Comparison of ENCODE assay signal across 8 cellular contexts in genomic region chr7:151520419-151521229, GRCh38. TPM values are rescaled to one million over a fixed set of nuclear protein-coding genes. Genes with fewer than 3 reads are reported as not detected.
DNase-seq lines count a peak whose midpoint lies in the region; ATAC-seq, FAIRE-seq and TF ChIP-seq lines count a peak whose summit lies in the region.

No MANE protein-coding gene starts in this region.

- peak overlapping the region; percentile 48; the same call in 1 of the 2 replicates for H2AK5ac ChIP-seq in H1 (ENCODE audit: low read depth, low read length)

- peak overlapping the region; percentile 29 for H2BK120ac ChIP-seq in H1 (replicated peaks; ENCODE audit: low read depth, low read length)

- peak overlapping the region; percentile 95 for H3K4me3 Mint-ChIP-seq in activated CD8-positive, alpha-beta T cell treated with anti-CD3 and anti-CD28 coated beads for 36 hours
- peak overlapping the region; percentile 84 for H3K4me3 Mint-ChIP-seq in stimulated activated memory B cell treated with anti-CD40 and anti-IgM and Interleukin-4, amounts not matched to agents 10 μg/mL and 1 μg/mL and 100 μg/mL, for 72 hours

- peak overlapping the region; percentile 98 for H3K27ac Mint-ChIP-seq in activated CD8-positive, alpha-beta T cell treated with anti-CD3 and anti-CD28 coated beads for 36 hours
- peak overlapping the region; percentile 82 for H3K27ac Mint-ChIP-seq in stimulated activated memory B cell treated with anti-CD40 and anti-IgM and Interleukin-4, amounts not matched to agents 10 μg/mL and 1 μg/mL and 100 μg/mL, for 72 hours

- no peak overlapping the region for H3K23ac ChIP-seq in H1 (ENCODE audit: insufficient read length)

- peaks cover 11% of the 10 kb centered on the region for H3K23me2 ChIP-seq in H1 (ENCODE audit: low read depth, low read length)

- no peaks in the 10 kb centered on the region for H3K27me3 Mint-ChIP-seq in activated CD8-positive, alpha-beta T cell treated with anti-CD3 and anti-CD28 coated beads for 36 hours
- no peaks in the 10 kb centered on the region for H3K27me3 Mint-ChIP-seq in stimulated activated memory B cell treated with anti-CD40 and anti-IgM and Interleukin-4, amounts not matched to agents 10 μg/mL and 1 μg/mL and 100 μg/mL, for 72 hours

- FAIRE-seq in H1 (lab: Jason Lieb, UNC): no peak

- H3K56ac ChIP-seq in H1 (replicated peaks; ENCODE audit: insufficient read length, low read depth, low read length): no peak overlapping the region

- H3K9me3 ChIP-seq in DOHH2 (ENCODE audit: control insufficient read depth, insufficient read depth, low read length) (peaks cover 8% of the 10 kb centered on the region), HUES64 (ENCODE audit: insufficient read depth, low read depth, low read length) (no peaks in the 10 kb centered on the region), H1 (ENCODE audit: insufficient read depth in 2 of 2, low read depth in 1 of 2, low read length in 1 of 2) (peaks cover 0 to 2% of the 10 kb centered on the region in 2 experiments; a peak in 1 of 4 replicates), mucosa of rectum (ENCODE audit: control insufficient read depth in 2 of 2, low read length in 2 of 2) (no peaks in the 10 kb centered on the region)

- no peak for TF ChIP-seq EP300 in H1 (IDR thresholded peaks at IDR 0.05; ENCODE audit: borderline replicate concordance in 1 of 2, low read depth in 2 of 2, low read length in 2 of 2)

- no peak overlapping the region for H3K14ac ChIP-seq in H1 (ENCODE audit: insufficient read length)

- H4K91ac ChIP-seq in H1 (replicated peaks; ENCODE audit: insufficient read length, low read length): peak overlapping the region; percentile 94

- no peak overlapping the region for H2BK20ac ChIP-seq in H1 (ENCODE audit: low read length)

- peak overlapping the region; percentile 76; the same call in 1 of the 2 replicates for H2BK15ac ChIP-seq in H1 (ENCODE audit: low read length)

- no peak overlapping the region for H3K4ac ChIP-seq in H1 (replicated peaks; ENCODE audit: insufficient read length, low read depth, low read length)

- peak overlapping the region; percentile 80 for H3K27ac ChIP-seq in DOHH2 (ENCODE audit: low read depth, low read length)
- peak overlapping the region; percentile 76; the same call in 1 of the 2 replicates for H3K27ac ChIP-seq in HUES64 (ENCODE audit: low read depth, low read length)
- H3K27ac ChIP-seq in H1 (ENCODE audit: low read depth, low read length): peak overlapping the region; percentile 69; the same call in 1 of the 2 replicates
- H3K27ac ChIP-seq in mucosa of rectum (ENCODE audit: low read depth in 2 of 2, low read length in 2 of 2): peak overlapping the region; percentile 96 to 98

- H3K36me3 Mint-ChIP-seq in activated CD8-positive, alpha-beta T cell treated with anti-CD3 and anti-CD28 coated beads for 36 hours (ENCODE audit: low read depth): peaks cover 16% of the 10 kb centered on the region
- peaks cover 4% of the 10 kb centered on the region for H3K36me3 Mint-ChIP-seq in stimulated activated memory B cell treated with anti-CD40 and anti-IgM and Interleukin-4, amounts not matched to agents 10 μg/mL and 1 μg/mL and 100 μg/mL, for 72 hours

- H3K4me1 ChIP-seq in DOHH2 (ENCODE audit: control insufficient read depth, low read length) (peaks cover 25% of the 10 kb centered on the region), HUES64 (ENCODE audit: insufficient read depth, low read length) (peaks cover 7% of the 10 kb centered on the region; the same call in 1 of the 2 replicates), H1 (replicated peaks in 1 of 4; ENCODE audit: control insufficient read depth in 3 of 4, insufficient read depth in 4 of 4, low read length in 3 of 4) (peaks cover 2 to 11% (median 6%) of the 10 kb centered on the region in 4 experiments; a peak in 4 of 7 replicates), mucosa of rectum (ENCODE audit: control insufficient read depth in 2 of 2, insufficient read depth in 2 of 2, low read length in 2 of 2) (peaks cover 12 to 19% of the 10 kb centered on the region in 2 donors)

- H3K79me2 ChIP-seq in DOHH2 (ENCODE audit: control insufficient read depth, low read length) (peaks cover 37% of the 10 kb centered on the region), H1 (ENCODE audit: control insufficient read depth in 1 of 2, insufficient read depth in 2 of 2, low read length in 2 of 2) (peaks cover 28 to 34% of the 10 kb centered on the region in 2 experiments)

- peak overlapping the region; percentile 94 for H4K8ac ChIP-seq in H1 (ENCODE audit: extremely low read depth, insufficient read depth, low read length)

- WGBS in HUES64: 94% methylated on average over 52 of the region's 53 CpGs
- WGBS in H1 (ENCODE audit: extremely low coverage in 1 of 2, insufficient coverage in 1 of 2, insufficient read length in 1 of 2, insufficient replicate concordance in 2 of 2, low coverage in 1 of 2, low lambda C conversion rate in 2 of 2, missing lambda C conversion rate in 1 of 2), 2 experiments: 58% methylated on average over 29 of the region's 53 CpGs; no CpG with 5 or more reads in 1 of the 2 experiments

- H3K36me3 ChIP-seq in DOHH2 (ENCODE audit: control insufficient read depth, low read length) (peaks cover 29% of the 10 kb centered on the region), HUES64 (ENCODE audit: insufficient read depth, low read length) (no peaks in the 10 kb centered on the region), H1 (ENCODE audit: control insufficient read depth in 2 of 4, insufficient read depth in 4 of 4, low read length in 3 of 4) (no peaks in the 10 kb centered on the region), mucosa of rectum (ENCODE audit: control insufficient read depth in 2 of 2, insufficient read depth in 2 of 2, low read length in 2 of 2) (no peaks in the 10 kb centered on the region)

- H4K20me1 ChIP-seq in DOHH2 (ENCODE audit: control insufficient read depth, insufficient read depth, low read depth, low read length): peaks cover 30% of the 10 kb centered on the region
- peaks cover 16 to 21% of the 10 kb centered on the region in 2 experiments for H4K20me1 ChIP-seq in H1 (replicated peaks in 1 of 2; ENCODE audit: control insufficient read depth in 1 of 2, insufficient read depth in 2 of 2, low read length in 2 of 2)

- TF ChIP-seq POLR2A in H1 (IDR thresholded peaks at IDR 0.05; ENCODE audit: control extremely low read depth in 1 of 2, low read depth in 2 of 2, low read length in 2 of 2): no peak

- H3F3A ChIP-seq in DOHH2 (ENCODE audit: control insufficient read depth, insufficient read depth): 0 out of 2 replicates have a peak, but pooled peaks cover 2% of the 10 kb centered on the region

- H3K4me3 ChIP-seq in DOHH2 (ENCODE audit: low read length) (peak overlapping the region; percentile 93), HUES64 (ENCODE audit: low read length) (peak overlapping the region; percentile 41), H1 (ENCODE audit: extremely low read depth in 1 of 4, insufficient read depth in 2 of 4, low read depth in 3 of 4, low read length in 4 of 4) (peak overlapping the region; percentile 26 to 97 (median 30)), mucosa of rectum (ENCODE audit: low read length in 2 of 2) (peak overlapping the region; percentile 75 to 82)

- H3K9me2 ChIP-seq in DOHH2 (replicated peaks; ENCODE audit: control insufficient read depth, low read length): no peaks in the 10 kb centered on the region

- peak overlapping the region; percentile 98 for H2BK12ac ChIP-seq in H1 (ENCODE audit: low read depth, low read length)

- H3K9me3 Mint-ChIP-seq in activated CD8-positive, alpha-beta T cell treated with anti-CD3 and anti-CD28 coated beads for 36 hours: no peaks in the 10 kb centered on the region
- no peaks in the 10 kb centered on the region for H3K9me3 Mint-ChIP-seq in stimulated activated memory B cell treated with anti-CD40 and anti-IgM and Interleukin-4, amounts not matched to agents 10 μg/mL and 1 μg/mL and 100 μg/mL, for 72 hours

- POLR2A ChIA-PET in activated CD8-positive, alpha-beta T cell treated with anti-CD3 and anti-CD28 coated beads for 36 hours (lab: Charles Lee): interaction anchor here (0.8 to 4.3 kb wide), 9 partner anchors 11 to 249 kb away, joined by 3 to 21 read pairs (median 4); partner anchors contain the start of gene CRYGN
- POLR2A ChIA-PET in H1 (lab: Charles Lee; ENCODE audit: partially characterized antibody): interaction anchor here (0.8 to 6.3 kb wide), 13 partner anchors 13 to 273 kb away, joined by 3 to 42 read pairs (median 3); partner anchors contain the start of gene WDR86

- intact Hi-C loops in activated CD8-positive, alpha-beta T cell treated with anti-CD3 and anti-CD28 coated beads for 36 hours (cut with micrococcal nuclease): no loop called here

- no peak overlapping the region for H2BK5ac ChIP-seq in H1 (ENCODE audit: low read depth, low read length)

- CTCF ChIA-PET in activated CD8-positive, alpha-beta T cell treated with anti-CD3 and anti-CD28 coated beads for 36 hours (lab: Charles Lee): interaction anchor here (0.7 to 3.7 kb wide), 4 partner anchors 72 to 239 kb away, joined by 3 to 17 read pairs (median 4); no protein-coding TSS in a partner anchor
- CTCF ChIA-PET in H1 (lab: Charles Lee; ENCODE audit: partially characterized antibody): interaction anchor here (1.1 kb wide), 1 partner anchor 15 kb away, joined by 3 read pairs; no protein-coding TSS in a partner anchor

- H3K79me1 ChIP-seq in H1 (ENCODE audit: low read depth, low read length): peaks cover 5% of the 10 kb centered on the region

- 0 out of 4 replicates have a peak, but pooled peaks of 1 of the 2 experiments have one; percentile 1 for TF ChIP-seq RAD21 in H1 (IDR thresholded peaks at IDR 0.05 in 1 of 2, conservative IDR thresholded peaks at IDR 0.05 in 1 of 2; ENCODE audit: low read depth in 2 of 2, low read length in 2 of 2)

- peak overlapping the region; percentile 54 for H3K4me2 ChIP-seq in DOHH2 (ENCODE audit: low read length)
- peak overlapping the region; percentile 63 to 87 for H3K4me2 ChIP-seq in H1 (ENCODE audit: insufficient read depth in 1 of 2, low read depth in 2 of 2, low read length in 2 of 2)

- DNase-seq in activated CD8-positive, alpha-beta T cell treated with anti-CD3 and anti-CD28 coated beads for 36 hours: peak; percentile 54
- peak in 1 of 2 experiments; percentile 56 for DNase-seq in H1 (ENCODE audit: low read depth in 1 of 2, low spot score in 2 of 2)
- no peak for DNase-seq in NOMO-1 (lab: John Stamatoyannopoulos, UW; ENCODE audit: unreplicated experiment in 2 of 2)

- TF ChIP-seq CTCF in DOHH2 (IDR thresholded peaks at IDR 0.05; ENCODE audit: low read depth, low read length, poor library complexity, severe bottlenecking): no peak
- no peak for TF ChIP-seq CTCF in activated CD8-positive, alpha-beta T cell treated with anti-CD3 and anti-CD28 coated beads for 36 hours (IDR thresholded peaks at IDR 0.05)
- TF ChIP-seq CTCF in H1 (IDR thresholded peaks at IDR 0.05; ENCODE audit: control extremely low read depth in 1 of 3, insufficient read depth in 1 of 3, low read depth in 1 of 3, low read length in 3 of 3): no peak

- H3K9ac ChIP-seq in HUES64 (ENCODE audit: low read depth, low read length) (peak overlapping the region; percentile 55; the same call in 1 of the 2 replicates), H1 (replicated peaks in 1 of 4; ENCODE audit: extremely low read depth in 1 of 4, low read depth in 3 of 4, low read length in 3 of 4) (peak overlapping the region in 3 of 4 experiments; percentile 60 to 74 (median 66); a peak in 6 of 7 replicates), mucosa of rectum (ENCODE audit: low read depth in 1 of 2, low read length in 2 of 2) (peak overlapping the region; percentile 72 to 77)

- ATAC-seq in activated CD8-positive, alpha-beta T cell treated with anti-CD3 and anti-CD28 coated beads for 36 hours: no peak
- no peak for ATAC-seq in stimulated activated memory B cell treated with anti-CD40 and anti-IgM and Interleukin-4, amounts not matched to agents 10 μg/mL and 1 μg/mL and 100 μg/mL, for 72 hours
- no peak for ATAC-seq in HG02798 (IDR thresholded peaks at IDR 0.05; ENCODE audit: poor library complexity, unreplicated experiment)

- peaks cover 26% of the 10 kb centered on the region for H3K4me1 Mint-ChIP-seq in activated CD8-positive, alpha-beta T cell treated with anti-CD3 and anti-CD28 coated beads for 36 hours (ENCODE audit: low read depth)
- H3K4me1 Mint-ChIP-seq in stimulated activated memory B cell treated with anti-CD40 and anti-IgM and Interleukin-4, amounts not matched to agents 10 μg/mL and 1 μg/mL and 100 μg/mL, for 72 hours: peaks cover 33% of the 10 kb centered on the region

- H4K5ac ChIP-seq in H1 (ENCODE audit: insufficient read length, low read depth, low read length): peak overlapping the region; percentile 27

- peaks cover 5% of the 10 kb centered on the region; the same call in 1 of the 2 replicates for H3K27me3 ChIP-seq in DOHH2 (ENCODE audit: control insufficient read depth, low read length)
- no peaks in the 10 kb centered on the region for H3K27me3 ChIP-seq in HUES64 (ENCODE audit: insufficient read depth, low read length)
- H3K27me3 ChIP-seq in H1 (replicated peaks in 1 of 4; ENCODE audit: control insufficient read depth in 3 of 4, extremely low read depth in 1 of 4, insufficient read depth in 3 of 4, low read length in 3 of 4): peaks cover 0 to 5% (median 4%) of the 10 kb centered on the region in 4 experiments; a peak in 2 of 7 replicates
- no peaks in the 10 kb centered on the region for H3K27me3 ChIP-seq in mucosa of rectum (ENCODE audit: control insufficient read depth in 2 of 2, insufficient read depth in 2 of 2, low read length in 2 of 2)

- H3K18ac ChIP-seq in H1 (ENCODE audit: extremely low read depth, low read length): peak overlapping the region; percentile 88; the same call in 1 of the 2 replicates

- H2AFZ ChIP-seq in H1 (ENCODE audit: low read length): peak overlapping the region; percentile 37; the same call in 1 of the 2 replicates

RNA-seq across cellular contexts. Expression of gene RHEB, which starts 0.9 kb away (rescaled TPM):
- 94.5 TPM for polyA plus RNA-seq in HUES64 (2013, experiment 1 of 2)
- polyA plus RNA-seq in HUES64 (2013, experiment 2 of 2): 105 TPM
- 10 to 100 TPM; 42.0 to 42.6 TPM for total RNA-seq in activated CD8-positive, alpha-beta T cell treated with anti-CD3 and anti-CD28 coated beads for 36 hours
- total RNA-seq in H1 (2021; fragmentation: NEBNext Ultra II Directional; extraction: Animal tissue kit (Norgen Biotek cat#: 25700)): 119 and 132 TPM in 2 replicates
- polyA plus RNA-seq in H1 (2011; rRNA removed): 50.4 and 60.8 TPM in 2 replicates
- 71.9 TPM for polyA plus RNA-seq in H1 (2011; cell fraction: cytosol; rRNA removed)
- polyA plus RNA-seq in H1 (2011; cell fraction: nucleus; rRNA removed): 21.8 TPM
- polyA plus RNA-seq in H1 (2012, experiment 1 of 2): 65.1 to 143 TPM (median 74.3 TPM) in 4 replicates
- 46.4 TPM for polyA plus RNA-seq in H1 (2012, experiment 2 of 2)
- 69.6 TPM for polyA plus RNA-seq in H1 (2013, experiment 1 of 2)
- polyA plus RNA-seq in H1 (2013, experiment 2 of 2): 78.9 TPM
- polyA minus RNA-seq in H1 (2011; rRNA and poly(A)+ RNA removed): 15.4 and 18.7 TPM in 2 replicates
- polyA minus RNA-seq in H1 (2011; cell fraction: cytosol; rRNA and poly(A)+ RNA removed): 37.4 TPM
- polyA minus RNA-seq in H1 (2011; cell fraction: nucleus; rRNA and poly(A)+ RNA removed): 26.2 TPM

Comparison
In these comparisons a context has a peak if more than half of its experiments do, and no peak if none do; other contexts are left out.
1. H3K4me3 ChIP-seq: peak in every context shown above with its lines; median percentile 93 in DOHH2; 78 in mucosa of rectum; 41 in HUES64; 30 in H1.